In genomic region chr18:49813321-49814146, GRCh38 we compare ENCODE assay signal across 1 cellular context.
TF ChIP-seq lines count a peak whose summit lies in the region.

ACAA2 (minus strand) TSS chr18:49813533; CDS start chr18:49813484, 49 bp downstream.

TF ChIP-seq in K562, 482 proteins besides CTCF, POLR2A, EP300 and RAD21 (continued from another document and continues in another):
- TF ChIP-seq CEBPZ (IDR thresholded peaks at IDR 0.05; ENCODE audit: borderline replicate concordance, low read depth, low read length) (no peak), TCF3 (CRISPR knock-in tag; IDR thresholded peaks at IDR 0.05) (no peak), ATF7 (IDR thresholded peaks at IDR 0.05) (peak; percentile 49; the same call in 1 of the 2 replicates), AFF4 (CRISPR knock-in tag; IDR thresholded peaks at IDR 0.05) (peak; percentile 44; the same call in 1 of the 2 replicates), SETDB1 (IDR thresholded peaks at IDR 0.05; ENCODE audit: low read length) (no peak), IRF9 (tag; IDR thresholded peaks at IDR 0.05) (no peak), GATA2 (CRISPR knock-in tag; IDR thresholded peaks at IDR 0.05) (no peak), RFX7 (CRISPR knock-in tag; IDR thresholded peaks at IDR 0.05) (no peak), PPARD (CRISPR knock-in tag; IDR thresholded peaks at IDR 0.05) (no peak), RERE (CRISPR knock-in tag; IDR thresholded peaks at IDR 0.05; ENCODE audit: borderline replicate concordance) (no peak), ZNF584 (CRISPR knock-in tag; IDR thresholded peaks at IDR 0.05; ENCODE audit: low read depth) (no peak), ZNF316 (IDR thresholded peaks at IDR 0.05) (no peak), HEY1 (CRISPR knock-in tag; IDR thresholded peaks at IDR 0.05; ENCODE audit: borderline replicate concordance) (no peak), ZC3H8 (IDR thresholded peaks at IDR 0.05) (no peak), TRIM24 (IDR thresholded peaks at IDR 0.05) (no peak), OTX1 (CRISPR knock-in tag; IDR thresholded peaks at IDR 0.05) (no peak), ZNF384 (IDR thresholded peaks at IDR 0.05; ENCODE audit: low read depth, low read length) (no peak), CTBP1 (IDR thresholded peaks at IDR 0.05; ENCODE audit: borderline replicate concordance) (peak; percentile 28; the same call in 1 of the 2 replicates), TAF9B (IDR thresholded peaks at IDR 0.05; ENCODE audit: partially characterized antibody) (no peak), CREBBP (IDR thresholded peaks at IDR 0.05; ENCODE audit: low read depth, low read length) (no peak), FOS (IDR thresholded peaks at IDR 0.05; ENCODE audit: extremely low read depth, insufficient read length) (no peak), BRCA1 (IDR thresholded peaks at IDR 0.05) (no peak), BRCA1 (CRISPR knock-in tag; IDR thresholded peaks at IDR 0.05) (no peak), L3MBTL2 (IDR thresholded peaks at IDR 0.05) (0 out of 2 replicates have a peak, but pooled peaks have one; percentile 19), ILK (tag; IDR thresholded peaks at IDR 0.05; ENCODE audit: borderline replicate concordance, low read depth) (no peak), NR2C1 (IDR thresholded peaks at IDR 0.05) (no peak), NR2C1 (tag; IDR thresholded peaks at IDR 0.05) (0 out of 2 replicates have a peak, but pooled peaks have one; percentile 28), ELF2 (CRISPR knock-in tag; IDR thresholded peaks at IDR 0.05) (no peak), FOXJ3 (CRISPR knock-in tag; IDR thresholded peaks at IDR 0.05) (no peak), HDAC2 (IDR thresholded peaks at IDR 0.05) (0 out of 2 replicates have a peak, but pooled peaks have one; percentile 22), HES1 (IDR thresholded peaks at IDR 0.05; ENCODE audit: low read depth) (no peak), SRSF9 (IDR thresholded peaks at IDR 0.05; ENCODE audit: borderline replicate concordance, low read depth, low read length) (no peak), ATF3 (IDR thresholded peaks at IDR 0.05) (no peak), ATF3 (CRISPR knock-in tag; conservative IDR thresholded peaks at IDR 0.05) (no peak), HDAC1 (IDR thresholded peaks at IDR 0.05) (no peak), MCM5 (IDR thresholded peaks at IDR 0.05; ENCODE audit: low read depth) (no peak), POLR2AphosphoS5 (IDR thresholded peaks at IDR 0.05; ENCODE audit: control insufficient read depth, insufficient read depth, low read depth, low read length) (peak; percentile 61), ZBTB26 (CRISPR knock-in tag; IDR thresholded peaks at IDR 0.05) (no peak), ID3 (CRISPR knock-in tag; IDR thresholded peaks at IDR 0.05) (no peak), ID3 (tag; IDR thresholded peaks at IDR 0.05) (no peak), TBP (optimal IDR thresholded peaks at IDR 0.05; ENCODE audit: low read depth, low read length) (peak; percentile 43), COPS2 (conservative IDR thresholded peaks at IDR 0.05) (no peak), ZBED1 (IDR thresholded peaks at IDR 0.05) (no peak), ASH1L (IDR thresholded peaks at IDR 0.05; ENCODE audit: borderline replicate concordance, low read depth, partially characterized antibody) (no peak), PHB (CRISPR knock-in tag; IDR thresholded peaks at IDR 0.05) (no peak), NFYB (IDR thresholded peaks at IDR 0.05; ENCODE audit: extremely low read depth, insufficient read length) (no peak), KLF13 (tag; IDR thresholded peaks at IDR 0.05; ENCODE audit: borderline replicate concordance, low read depth) (no peak), SIX5 (IDR thresholded peaks at IDR 0.05; ENCODE audit: borderline replicate concordance in 1 of 2, insufficient read depth in 1 of 2, low read depth in 1 of 2, low read length in 2 of 2) (no peak), ATF4 (CRISPR knock-in tag; IDR thresholded peaks at IDR 0.05) (no peak), SRF (CRISPR knock-in tag; IDR thresholded peaks at IDR 0.05) (no peak), ZNF174 (CRISPR knock-in tag; IDR thresholded peaks at IDR 0.05) (no peak), ZKSCAN3 (CRISPR knock-in tag; IDR thresholded peaks at IDR 0.05) (no peak), ZNF696 (CRISPR knock-in tag; conservative IDR thresholded peaks at IDR 0.05) (no peak), ETS2 (tag; IDR thresholded peaks at IDR 0.05; ENCODE audit: borderline replicate concordance, poor library complexity, severe bottlenecking) (no peak), CC2D1A (IDR thresholded peaks at IDR 0.05) (no peak), XRCC3 (IDR thresholded peaks at IDR 0.05) (no peak), SNIP1 (IDR thresholded peaks at IDR 0.05; ENCODE audit: low read depth) (no peak), LARP7 (IDR thresholded peaks at IDR 0.05) (no peak), GABPB2 (CRISPR knock-in tag; conservative IDR thresholded peaks at IDR 0.05) (no peak)
